ENCODE assay signal across 1 cellular context in the genomic region with DNA sequence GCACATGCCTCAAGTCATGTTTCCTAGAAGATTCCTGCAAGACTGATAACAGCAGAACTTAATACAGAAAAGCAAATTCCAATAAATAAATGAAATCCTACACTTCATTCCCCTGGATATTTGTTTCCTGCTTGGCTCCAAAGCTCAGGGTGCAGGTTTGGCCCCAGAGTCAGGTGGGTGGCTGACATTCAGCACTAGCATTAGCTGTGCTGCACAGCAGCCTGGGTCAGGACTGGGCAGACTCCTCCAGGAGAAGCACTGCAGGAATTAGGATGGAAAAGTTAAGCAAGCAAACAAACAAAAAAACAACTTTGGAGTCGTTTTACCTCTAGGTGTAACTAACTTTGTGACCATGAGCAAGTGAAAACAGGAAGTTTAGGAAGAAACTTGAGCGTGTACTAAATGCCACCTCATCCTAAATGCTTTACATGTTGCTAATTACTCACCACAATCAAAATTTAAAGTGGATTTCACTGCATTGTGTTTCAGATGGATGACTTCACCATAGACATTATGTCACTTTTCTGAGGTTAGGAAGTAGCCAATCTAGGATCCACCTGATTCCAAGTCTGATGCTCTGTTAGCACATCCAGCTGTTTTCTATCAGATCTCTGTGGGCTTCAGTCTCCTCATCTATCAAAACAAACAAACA.
TF ChIP-seq lines count a peak whose summit lies in the region.

No MANE protein-coding gene starts in this region.

TF ChIP-seq in GM23338, 12 proteins besides CTCF, POLR2A, EP300 and RAD21:
- TF ChIP-seq EZH2 (IDR thresholded peaks at IDR 0.05; ENCODE audit: low read depth, unreplicated experiment) (no peak), JUNB (IDR thresholded peaks at IDR 0.05; ENCODE audit: unreplicated experiment) (no peak), NANOG (IDR thresholded peaks at IDR 0.05; ENCODE audit: borderline replicate concordance) (no peak), EZH2phosphoT487 (IDR thresholded peaks at IDR 0.05; ENCODE audit: unreplicated experiment) (no peak)
- TF ChIP-seq, protein P1, sequence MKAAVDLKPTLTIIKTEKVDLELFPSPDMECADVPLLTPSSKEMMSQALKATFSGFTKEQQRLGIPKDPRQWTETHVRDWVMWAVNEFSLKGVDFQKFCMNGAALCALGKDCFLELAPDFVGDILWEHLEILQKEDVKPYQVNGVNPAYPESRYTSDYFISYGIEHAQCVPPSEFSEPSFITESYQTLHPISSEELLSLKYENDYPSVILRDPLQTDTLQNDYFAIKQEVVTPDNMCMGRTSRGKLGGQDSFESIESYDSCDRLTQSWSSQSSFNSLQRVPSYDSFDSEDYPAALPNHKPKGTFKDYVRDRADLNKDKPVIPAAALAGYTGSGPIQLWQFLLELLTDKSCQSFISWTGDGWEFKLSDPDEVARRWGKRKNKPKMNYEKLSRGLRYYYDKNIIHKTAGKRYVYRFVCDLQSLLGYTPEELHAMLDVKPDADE (IDR thresholded peaks at IDR 0.05), result no peak
